Comparison of ENCODE assay signal across 20 cellular contexts in the genomic region with DNA sequence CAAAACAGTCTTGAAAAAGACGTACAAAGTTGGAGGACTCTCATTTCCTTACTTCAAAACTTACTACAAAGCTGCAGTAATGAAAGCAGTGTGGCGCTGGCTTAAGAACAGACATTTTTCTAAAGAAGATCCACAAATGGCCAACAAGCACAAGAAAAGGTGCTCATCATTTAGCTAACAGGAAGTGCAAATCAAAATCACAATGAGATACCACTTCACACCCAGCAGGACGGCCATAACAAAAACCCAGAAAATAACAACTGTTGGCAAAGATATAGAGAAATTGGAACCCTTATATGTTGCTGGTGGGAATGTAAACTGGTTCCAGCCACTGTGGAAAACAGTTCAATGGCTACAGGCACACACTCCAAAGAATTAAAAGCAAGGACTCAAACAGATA. TPM values are rescaled to one million over a fixed set of nuclear protein-coding genes. Genes with fewer than 3 reads are reported as not detected.
"Had no signal": no experiment of that assay in that cellular context is flagged by ENCODE, and none has a peak within 500 bp of the region (broad histone marks: within the 10 kb centered on the region; RNA-seq: fewer than 3 reads in every experiment).

No MANE protein-coding gene starts in this region.

- H3K27me3 ChIP-seq: gastroesophageal sphincter had no signal

- H3K4me3 Mint-ChIP-seq: activated naive CD4-positive, alpha-beta T cell treated with anti-CD3 and anti-CD28 coated beads for 36 hours; activated naive CD8-positive, alpha-beta T cell treated with anti-CD3 and anti-CD28 coated beads, Interleukin-2, amount 50 U/mL, for 24 hours; activated T-helper 1 cell treated with anti-CD3 and anti-CD28 coated beads, Interleukin-12 subunit alpha, Interleukin-12 subunit beta, Interleukin-2, Interleukin-4 antibody, amounts not matched to agents 30 ng/mL and 10 ng/mL and 1 ng/mL, durations not matched to agents 14 hours and 24 hours and 36 hours had no signal

- H3K4me3 ChIP-seq: gastroesophageal sphincter, left ventricle myocardium inferior, mucosa of descending colon, prostate gland, skin epidermis had no signal

- ATAC-seq: activated CD4-positive, CD25-positive, alpha-beta regulatory T cell treated with anti-CD3 and anti-CD28 coated beads, Interleukin-2, amount 50 U/mL, for 24 hours; activated naive CD8-positive, alpha-beta T cell treated with anti-CD3 and anti-CD28 coated beads, Interleukin-2, amount 50 U/mL, for 24 hours; gastroesophageal sphincter; mucosa of descending colon; naive thymus-derived CD8-positive, alpha-beta T cell; right cardiac atrium had no signal

- H3K9me3 Mint-ChIP-seq: activated naive CD4-positive, alpha-beta T cell treated with anti-CD3 and anti-CD28 coated beads for 36 hours; activated naive CD8-positive, alpha-beta T cell treated with anti-CD3 and anti-CD28 coated beads, Interleukin-2, amount 50 U/mL, for 24 hours; activated T-helper 1 cell treated with anti-CD3 and anti-CD28 coated beads, Interleukin-12 subunit alpha, Interleukin-12 subunit beta, Interleukin-2, Interleukin-4 antibody, amounts not matched to agents 30 ng/mL and 10 ng/mL and 1 ng/mL, durations not matched to agents 14 hours and 24 hours and 36 hours; naive thymus-derived CD8-positive, alpha-beta T cell had no signal

- H3K36me3 Mint-ChIP-seq: naive thymus-derived CD8-positive, alpha-beta T cell had no signal

- H3K27ac ChIP-seq: left ventricle myocardium inferior, prostate gland, skin epidermis had no signal

- H3K9me3 ChIP-seq: gastroesophageal sphincter, left ventricle myocardium inferior, mucosa of descending colon, prostate gland had no signal

- DNase-seq: activated naive CD4-positive, alpha-beta T cell treated with anti-CD3 and anti-CD28 coated beads for 36 hours; activated naive CD8-positive, alpha-beta T cell treated with anti-CD3 and anti-CD28 coated beads, Interleukin-2, amount 50 U/mL, for 24 hours; aorta; dorsolateral prefrontal cortex; erythroblast; kidney; left ventricle myocardium inferior; mucosa of descending colon; naive thymus-derived CD8-positive, alpha-beta T cell; right cardiac atrium; stimulated activated CD4-positive, alpha-beta T cell treated with anti-CD3 and anti-CD28 coated beads, Interleukin-4, amount 100 ng/mL, for 24 hours; T-helper 2 cell; trophoblast cell had no signal

- H3K4me1 ChIP-seq: prostate gland had no signal

- FAIRE-seq: bronchial epithelial cell, kidney had no signal

- H3K27ac Mint-ChIP-seq: activated naive CD4-positive, alpha-beta T cell treated with anti-CD3 and anti-CD28 coated beads for 36 hours; activated naive CD8-positive, alpha-beta T cell treated with anti-CD3 and anti-CD28 coated beads, Interleukin-2, amount 50 U/mL, for 24 hours; activated T-helper 1 cell treated with anti-CD3 and anti-CD28 coated beads, Interleukin-12 subunit alpha, Interleukin-12 subunit beta, Interleukin-2, Interleukin-4 antibody, amounts not matched to agents 30 ng/mL and 10 ng/mL and 1 ng/mL, durations not matched to agents 14 hours and 24 hours and 36 hours had no signal

- H3K36me3 ChIP-seq: gastroesophageal sphincter, left ventricle myocardium inferior, prostate gland had no signal

RNA-seq across cellular contexts. Expression of a gene that starts 46.2 kb away (rescaled TPM):
- total RNA-seq: activated CD8-positive, alpha-beta memory T cell treated with anti-CD3 and anti-CD28 coated beads for 36 hours; activated naive CD4-positive, alpha-beta T cell treated with anti-CD3 and anti-CD28 coated beads for 36 hours; activated T-helper 1 cell treated with anti-CD3 and anti-CD28 coated beads, Interleukin-12 subunit alpha, Interleukin-12 subunit beta, Interleukin-2, Interleukin-4 antibody, amounts not matched to agents 30 ng/mL and 10 ng/mL and 1 ng/mL, durations not matched to agents 14 hours and 24 hours and 36 hours; naive thymus-derived CD8-positive, alpha-beta T cell had no signal
- polyA plus RNA-seq: naive thymus-derived CD8-positive, alpha-beta T cell had no signal

RNA-seq across cellular contexts. Expression of a gene that starts 59.0 kb away (rescaled TPM):
- polyA plus RNA-seq: naive thymus-derived CD8-positive, alpha-beta T cell had no signal
